In genomic region chr10:43254881-43255643, GRCh38 we compare ENCODE assay signal across 18 cellular contexts. TPM values are rescaled to one million over a fixed set of nuclear protein-coding genes. Genes with fewer than 3 reads are reported as not detected.
A peak's percentile ranks its signal among the peaks of the same experiment; 100 is the strongest.
DNase-seq lines count a peak whose midpoint lies in the region; ATAC-seq, FAIRE-seq and TF ChIP-seq lines count a peak whose summit lies in the region.
"Had no signal": no experiment of that assay in that cellular context is flagged by ENCODE, and none has a peak within 500 bp of the region (broad histone marks: within the 10 kb centered on the region; RNA-seq: fewer than 3 reads in every experiment).

No MANE protein-coding gene starts in this region.

- no peak overlapping the region for H3K56ac ChIP-seq in H1 (replicated peaks; ENCODE audit: insufficient read length, low read depth, low read length)

- no peak overlapping the region for H2BK120ac ChIP-seq in H1 (replicated peaks; ENCODE audit: low read depth, low read length)

- peaks cover 0 to 1% of the 10 kb centered on the region in 2 experiments for H4K20me1 ChIP-seq in H1 (replicated peaks in 1 of 2; ENCODE audit: control insufficient read depth in 1 of 2, insufficient read depth in 2 of 2, low read length in 2 of 2)

- no peak for TF ChIP-seq POLR2A in H1 (IDR thresholded peaks at IDR 0.05; ENCODE audit: control extremely low read depth in 1 of 2, low read depth in 2 of 2, low read length in 2 of 2)

- no peak overlapping the region for H3K4ac ChIP-seq in H1 (replicated peaks; ENCODE audit: insufficient read length, low read depth, low read length)

- H3K36me3 Mint-ChIP-seq in CD8-positive, alpha-beta memory T cell: no peaks in the 10 kb centered on the region

- TF ChIP-seq CTCF in H1 (IDR thresholded peaks at IDR 0.05; ENCODE audit: control extremely low read depth in 1 of 3, insufficient read depth in 1 of 3, low read depth in 1 of 3, low read length in 3 of 3) (no peak), mucosa of descending colon (IDR thresholded peaks at IDR 0.05) (no peak)

- FAIRE-seq in H1 (lab: Jason Lieb, UNC): no peak
- FAIRE-seq: endometrium had no signal

- H3K23me2 ChIP-seq in H1 (ENCODE audit: low read depth, low read length): no peaks in the 10 kb centered on the region

- peak overlapping the region; percentile 0 for H4K91ac ChIP-seq in H1 (replicated peaks; ENCODE audit: insufficient read length, low read length)

- intact Hi-C loops in mucosa of descending colon (cut with DNase I, micrococcal nuclease): no loop called here

- H4K8ac ChIP-seq in H1 (ENCODE audit: extremely low read depth, insufficient read depth, low read length): no peak overlapping the region

- no peak overlapping the region for H3K23ac ChIP-seq in H1 (ENCODE audit: insufficient read length)

- no peak overlapping the region for H2AFZ ChIP-seq in H1 (ENCODE audit: low read length)
- H2AFZ ChIP-seq: parathyroid adenoma had no signal

- H2BK5ac ChIP-seq in H1 (ENCODE audit: low read depth, low read length): no peak overlapping the region

- H3K27me3 Mint-ChIP-seq in CD8-positive, alpha-beta memory T cell: peaks cover 0 to 2% of the 10 kb centered on the region in 2 donors

- peak overlapping the region in 6 of 8 donors; percentile 77 to 96 (median 84) for H3K27ac Mint-ChIP-seq in CD8-positive, alpha-beta memory T cell

- no peak overlapping the region for H3K4me3 ChIP-seq in CD8-positive, alpha-beta memory T cell (ENCODE audit: low read length)
- no peak overlapping the region for H3K4me3 ChIP-seq in H7 (ENCODE audit: insufficient read depth, low read depth, low read length)
- no peak overlapping the region for H3K4me3 ChIP-seq in H1 (ENCODE audit: extremely low read depth in 1 of 4, insufficient read depth in 2 of 4, low read depth in 3 of 4, low read length in 4 of 4)
- no peak overlapping the region for H3K4me3 ChIP-seq in mucosa of descending colon
- H3K4me3 ChIP-seq: skin epidermis, vagina had no signal

- no peak overlapping the region for H3K9ac ChIP-seq in H1 (replicated peaks in 1 of 4; ENCODE audit: extremely low read depth in 1 of 4, low read depth in 3 of 4, low read length in 3 of 4)
- H3K9ac ChIP-seq: parathyroid adenoma had no signal

- H3K4me1 Mint-ChIP-seq in CD8-positive, alpha-beta memory T cell: peaks cover 15 to 61% (median 24%) of the 10 kb centered on the region in 3 donors

- no peaks in the 10 kb centered on the region for H3K36me3 ChIP-seq in CD8-positive, alpha-beta memory T cell (ENCODE audit: insufficient read depth, low read length)
- no peaks in the 10 kb centered on the region for H3K36me3 ChIP-seq in H7 (replicated peaks; ENCODE audit: control insufficient read depth, insufficient read depth, low read length)
- no peaks in the 10 kb centered on the region for H3K36me3 ChIP-seq in H1 (ENCODE audit: control insufficient read depth in 2 of 4, insufficient read depth in 4 of 4, low read length in 3 of 4)
- H3K36me3 ChIP-seq in mucosa of descending colon (ENCODE audit: low read depth): no peaks in the 10 kb centered on the region
- H3K36me3 ChIP-seq: vagina, WERI-Rb-1 had no signal

- no peak overlapping the region for H3K14ac ChIP-seq in H1 (ENCODE audit: insufficient read length)

- H2BK20ac ChIP-seq in H1 (ENCODE audit: low read length): no peak overlapping the region

- H3K79me1 ChIP-seq in H1 (ENCODE audit: low read depth, low read length): no peaks in the 10 kb centered on the region

- DNase-seq in CD8-positive, alpha-beta memory T cell: peak in 1 of 5 donors; percentile 39
- DNase-seq in H7: peak; percentile 48
- DNase-seq in H1 (ENCODE audit: low read depth in 1 of 2, low spot score in 2 of 2): no peak
- DNase-seq in mucosa of descending colon: peak in 2 of 3 donors; percentile 26 to 47
- no peak for DNase-seq in CD1c-positive myeloid dendritic cell (ENCODE audit: extremely low spot score)
- DNase-seq in NCI-H2171 treated with DMSO at 0.1 percent for 48 hours (lab: John Stamatoyannopoulos, UW): no peak
- DNase-seq: central memory CD4-positive, alpha-beta T cell; DMS153; foreskin melanocyte; NCI-H446 treated with DMSO at 0.1 percent for 48 hours; stimulated activated naive CD4-positive, alpha-beta T cell had no signal

- H3K9me3 ChIP-seq in CD8-positive, alpha-beta memory T cell (ENCODE audit: low read length): no peaks in the 10 kb centered on the region
- H3K9me3 ChIP-seq in H1 (ENCODE audit: insufficient read depth in 2 of 2, low read depth in 1 of 2, low read length in 1 of 2) (no peaks in the 10 kb centered on the region), mucosa of descending colon (no peaks in the 10 kb centered on the region)
- H3K9me3 ChIP-seq: vagina had no signal

- 0 out of 2 replicates have a peak overlapping the region, but pooled peaks have one; percentile 23 for H2BK12ac ChIP-seq in H1 (ENCODE audit: low read depth, low read length)

- H3K18ac ChIP-seq in H1 (ENCODE audit: extremely low read depth, low read length): no peak overlapping the region

- no peak overlapping the region for H3K27ac ChIP-seq in CD8-positive, alpha-beta memory T cell (ENCODE audit: low read depth, low read length)
- H3K27ac ChIP-seq in H1 (ENCODE audit: low read depth, low read length): no peak overlapping the region
- H3K27ac ChIP-seq: parathyroid adenoma, vagina, WERI-Rb-1 had no signal

- peak; percentile 21 for ATAC-seq in mucosa of descending colon
- no peak for ATAC-seq in HG03457 (IDR thresholded peaks at IDR 0.05; ENCODE audit: unreplicated experiment)
- no peak for ATAC-seq in GM21423 (IDR thresholded peaks at IDR 0.05; ENCODE audit: unreplicated experiment)

- H3K79me2 ChIP-seq in H1 (ENCODE audit: control insufficient read depth in 1 of 2, insufficient read depth in 2 of 2, low read length in 2 of 2): no peaks in the 10 kb centered on the region
- H3K79me2 ChIP-seq: parathyroid adenoma had no signal

- WGBS in H1 (ENCODE audit: extremely low coverage in 1 of 2, insufficient coverage in 1 of 2, insufficient read length in 1 of 2, insufficient replicate concordance in 2 of 2, low coverage in 1 of 2, low lambda C conversion rate in 2 of 2, missing lambda C conversion rate in 1 of 2), 2 experiments: 98% methylated on average over 8 of the region's 12 CpGs; no CpG with 5 or more reads in 1 of the 2 experiments

- 0 out of 2 replicates have a peak overlapping the region, but pooled peaks have one; percentile 92 for H2BK15ac ChIP-seq in H1 (ENCODE audit: low read length)

- peak overlapping the region in 4 of 7 donors; percentile 4 to 82 (median 60) for H3K4me3 Mint-ChIP-seq in CD8-positive, alpha-beta memory T cell

- CTCF ChIA-PET in CD8-positive, alpha-beta memory T cell (lab: Charles Lee): interaction anchor here (0.6 to 4.1 kb wide), 19 partner anchors 9 to 153 kb away, joined by 3 to 37 read pairs (median 4); no protein-coding TSS in a partner anchor
- CTCF ChIA-PET in H1 (lab: Charles Lee; ENCODE audit: partially characterized antibody): interaction anchor here (0.6 to 7.8 kb wide), 33 partner anchors 8 to 630 kb away, joined by 3 to 68 read pairs (median 4); partner anchors contain the start of gene RASGEF1A

- no peak for TF ChIP-seq EP300 in H1 (IDR thresholded peaks at IDR 0.05; ENCODE audit: borderline replicate concordance in 1 of 2, low read depth in 2 of 2, low read length in 2 of 2)

- peaks cover 22% of the 10 kb centered on the region for H3K4me1 ChIP-seq in CD8-positive, alpha-beta memory T cell (ENCODE audit: insufficient read depth, low read length)
- H3K4me1 ChIP-seq in H1 (replicated peaks in 1 of 4; ENCODE audit: control insufficient read depth in 3 of 4, insufficient read depth in 4 of 4, low read length in 3 of 4) (peaks cover 0 to 14% (median 5%) of the 10 kb centered on the region in 4 experiments; a peak in 5 of 7 replicates), mucosa of descending colon (ENCODE audit: low read depth) (no peaks in the 10 kb centered on the region)
- H3K4me1 ChIP-seq: parathyroid adenoma had no signal

- no peak overlapping the region for H2AK5ac ChIP-seq in H1 (ENCODE audit: low read depth, low read length)

- H4K5ac ChIP-seq in H1 (ENCODE audit: insufficient read length, low read depth, low read length): no peak overlapping the region

- TF ChIP-seq RAD21 in H1 (IDR thresholded peaks at IDR 0.05 in 1 of 2, conservative IDR thresholded peaks at IDR 0.05 in 1 of 2; ENCODE audit: low read depth in 2 of 2, low read length in 2 of 2): no peak

- H3K9me3 Mint-ChIP-seq in CD8-positive, alpha-beta memory T cell: no peaks in the 10 kb centered on the region

- POLR2A ChIA-PET in CD8-positive, alpha-beta memory T cell (lab: Charles Lee): no interaction called here
- POLR2A ChIA-PET in H1 (lab: Charles Lee; ENCODE audit: partially characterized antibody): interaction anchor here (1.0 kb wide), 1 partner anchor 41 kb away, joined by 3 read pairs; no protein-coding TSS in a partner anchor

- H3K4me2 ChIP-seq in H1 (ENCODE audit: insufficient read depth in 1 of 2, low read depth in 2 of 2, low read length in 2 of 2): no peak overlapping the region

- H3K27me3 ChIP-seq in CD8-positive, alpha-beta memory T cell (ENCODE audit: insufficient read depth, low read length, poor library complexity, severe bottlenecking): no peaks in the 10 kb centered on the region
- H3K27me3 ChIP-seq in H7 (ENCODE audit: control insufficient read depth, insufficient read depth, low read length) (no peaks in the 10 kb centered on the region), H1 (replicated peaks in 1 of 4; ENCODE audit: control insufficient read depth in 3 of 4, extremely low read depth in 1 of 4, insufficient read depth in 3 of 4, low read length in 3 of 4) (no peaks in the 10 kb centered on the region)
- H3K27me3 ChIP-seq: vagina had no signal

TF ChIP-seq in H1, 55 proteins besides CTCF, POLR2A, EP300 and RAD21 (continues in another document):
- TF ChIP-seq E2F6 (IDR thresholded peaks at IDR 0.05) (no peak), JUN (IDR thresholded peaks at IDR 0.05; ENCODE audit: low read depth, low read length) (no peak)

RNA-seq across cellular contexts. Expression of gene RASGEF1A, which starts 11.8 kb away (rescaled TPM):
- total RNA-seq in CD8-positive, alpha-beta memory T cell: 1 to 10 TPM; 1.8 to 2.1 TPM
- 8.5 TPM for polyA plus RNA-seq in CD8-positive, alpha-beta memory T cell
- total RNA-seq in H7 (2014; rRNA removed; shearing (Covaris generic)): 31.0 and 41.3 TPM in 2 replicates
- 13.3 and 13.4 TPM in 2 replicates for total RNA-seq in H1 (2021; fragmentation: NEBNext Ultra II Directional; extraction: Animal tissue kit (Norgen Biotek cat#: 25700))
- 25.6 and 30.7 TPM in 2 replicates for polyA plus RNA-seq in H1 (2011; rRNA removed)
- 32.7 TPM for polyA plus RNA-seq in H1 (2011; cell fraction: cytosol; rRNA removed)
- 53.0 TPM for polyA plus RNA-seq in H1 (2011; cell fraction: nucleus; rRNA removed)
- polyA plus RNA-seq in H1 (2012, experiment 1 of 2): 9.2 to 19.0 TPM (median 16.3 TPM) in 4 replicates
- 12.0 TPM for polyA plus RNA-seq in H1 (2012, experiment 2 of 2)
- polyA plus RNA-seq in H1 (2013, experiment 1 of 2): 8.6 TPM
- polyA plus RNA-seq in H1 (2013, experiment 2 of 2): 7.8 TPM
- polyA minus RNA-seq in H1 (2011; rRNA and poly(A)+ RNA removed): 27.7 and 30.0 TPM in 2 replicates
- 26.3 TPM for polyA minus RNA-seq in H1 (2011; cell fraction: cytosol; rRNA and poly(A)+ RNA removed)
- polyA minus RNA-seq in H1 (2011; cell fraction: nucleus; rRNA and poly(A)+ RNA removed): 26.0 TPM
- 1 to 10 TPM in 1 of 3 donors, under 1 TPM in 2; 0.43 to 1.2 (median 0.58) TPM for total RNA-seq in mucosa of descending colon

Comparison
In these comparisons a context has a peak if more than half of its experiments do, and no peak if none do; other contexts are left out.
1. DNase-seq: peak in H7 (single experiment) and mucosa of descending colon (2 of 3); none in H1 (0 of 2), CD1c-positive myeloid dendritic cell (single experiment) and NCI-H2171 treated with DMSO at 0.1 percent for 48 hours (single experiment).